ENCODE assay signal across 8 cellular contexts in the genomic region with DNA sequence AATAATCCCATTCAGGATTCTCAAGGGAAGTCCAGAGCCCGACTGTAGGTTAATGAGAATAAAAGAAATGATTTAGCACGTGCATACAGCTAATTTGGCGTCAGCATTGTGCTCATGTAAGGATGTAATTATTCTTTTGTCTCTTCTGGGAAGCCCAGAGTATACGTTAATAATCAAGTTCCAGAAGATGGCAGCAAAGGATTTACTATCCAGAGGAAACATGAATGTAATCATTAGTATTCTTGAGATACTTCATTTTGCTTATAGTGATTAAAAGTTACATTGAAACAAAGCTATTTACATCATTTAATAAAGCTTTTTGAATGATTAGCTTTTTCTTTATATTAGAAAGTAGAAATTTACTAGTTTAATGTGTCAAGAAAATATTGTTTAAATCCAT. TPM values are rescaled to one million over a fixed set of nuclear protein-coding genes. Genes with fewer than 3 reads are reported as not detected.
DNase-seq lines count a peak whose midpoint lies in the region; ATAC-seq, FAIRE-seq and TF ChIP-seq lines count a peak whose summit lies in the region.

No MANE protein-coding gene starts in this region.

- POLR2A ChIA-PET in A549 (lab: Yijun Ruan, JAX): interaction anchor here (2.1 kb wide), 1 partner anchor 550 kb away, joined by 5 read pairs; a partner anchor contains a TSS
- POLR2A ChIA-PET in T-cell (lab: Charles Lee): no interaction called here

- no peak overlapping the region for H3K4me2 ChIP-seq in A549

- H3K36me3 ChIP-seq in SK-N-MC (ENCODE audit: insufficient read depth, low read length) (no peaks in the 10 kb centered on the region), left ventricle myocardium inferior (no peaks in the 10 kb centered on the region), thyroid gland (no peaks in the 10 kb centered on the region), MG63 (no peaks in the 10 kb centered on the region)

- peak; percentile 67 to 75 for TF ChIP-seq RAD21 in A549 (conservative IDR thresholded peaks at IDR 0.05 in 1 of 2, IDR thresholded peaks at IDR 0.05 in 1 of 2)

- H3K9me3 ChIP-seq in A549 (no peaks in the 10 kb centered on the region), SK-N-MC (ENCODE audit: low read depth, low read length) (no peaks in the 10 kb centered on the region), left ventricle myocardium inferior (replicated peaks) (no peaks in the 10 kb centered on the region), thyroid gland (no peaks in the 10 kb centered on the region), MG63 (no peaks in the 10 kb centered on the region)

- H3K27ac ChIP-seq in A549 (no peak overlapping the region), SK-N-MC (no peak overlapping the region), left ventricle myocardium inferior (replicated peaks) (no peak overlapping the region), thyroid gland (no peak overlapping the region)

- TF ChIP-seq CTCF in A549 (IDR thresholded peaks at IDR 0.05) (peak; percentile 53), left ventricle myocardium inferior (IDR thresholded peaks at IDR 0.05; ENCODE audit: borderline replicate concordance) (peak; percentile 65), thyroid gland (IDR thresholded peaks at IDR 0.05) (peak in 1 of 6 experiments; percentile 8)

- H3K4me1 ChIP-seq in A549: peaks cover 13% of the 10 kb centered on the region; the same call in 1 of the 3 replicates
- H3K4me1 ChIP-seq in left ventricle myocardium inferior: no peaks in the 10 kb centered on the region
- no peaks in the 10 kb centered on the region for H3K4me1 ChIP-seq in thyroid gland

- peak; percentile 70 to 78; a peak in 3 of 6 replicates for ATAC-seq in A549
- no peak for ATAC-seq in T-cell (replicated peaks in 1 of 4)

- no peak overlapping the region for H3K9ac ChIP-seq in SK-N-MC (ENCODE audit: insufficient read length)

- H3K27me3 Mint-ChIP-seq in immature natural killer cell (ENCODE audit: low read depth in 3 of 3) (peaks cover 0 to 2% (median 2%) of the 10 kb centered on the region in 3 donors), T-cell (peaks cover 4% of the 10 kb centered on the region in 2 donors)

- no peak for FAIRE-seq in A549 (lab: Jason Lieb, UNC)

- H3K27ac Mint-ChIP-seq in immature natural killer cell: no peak overlapping the region
- no peak overlapping the region for H3K27ac Mint-ChIP-seq in T-cell

- intact Hi-C loops in left ventricle myocardium inferior (cut with micrococcal nuclease) (loop anchor here (10.0 kb wide), 1 partner anchor 381 kb away; no protein-coding TSS in a partner anchor), thyroid gland (cut with DNase I) (no loop called here)

- H3K9me3 Mint-ChIP-seq in immature natural killer cell (no peaks in the 10 kb centered on the region), T-cell (no peaks in the 10 kb centered on the region)

- CTCF ChIA-PET in A549 (lab: Yijun Ruan, JAX): interaction anchor here (0.6 to 3.6 kb wide), 9 partner anchors 11 to 551 kb away, joined by 3 to 19 read pairs (median 4); a partner anchor contains a TSS
- CTCF ChIA-PET in T-cell (lab: Charles Lee): interaction anchor here in 1 of 2 donors (1.0 kb wide), 1 partner anchor 33 kb away, joined by 3 read pairs; no protein-coding TSS in a partner anchor

- TF ChIP-seq POLR2A in A549 (IDR thresholded peaks at IDR 0.05; ENCODE audit: low read length) (no peak), thyroid gland (IDR thresholded peaks at IDR 0.05) (no peak)

- H3K4me3 ChIP-seq in A549: no peak overlapping the region
- H3K4me3 ChIP-seq in SK-N-MC: no peak overlapping the region
- no peak overlapping the region for H3K4me3 ChIP-seq in left ventricle myocardium inferior
- H3K4me3 ChIP-seq in thyroid gland (replicated peaks in 1 of 3): no peak overlapping the region
- H3K4me3 ChIP-seq in MG63: no peak overlapping the region

- peak; percentile 6 to 40 for DNase-seq in A549 (ENCODE audit: low read depth in 1 of 2, low spot score in 1 of 2)
- peak; percentile 22 for DNase-seq in HS-5 (ENCODE audit: low read depth)
- peak; percentile 39 for DNase-seq in SK-N-MC (ENCODE audit: low read depth, low spot score)
- no peak for DNase-seq in left ventricle myocardium inferior
- DNase-seq in immature natural killer cell: no peak
- no peak for DNase-seq in thyroid gland
- DNase-seq in MG63: no peak
- DNase-seq in T-cell: no peak

- TF ChIP-seq EP300 in A549 (IDR thresholded peaks at IDR 0.05): no peak

- no peaks in the 10 kb centered on the region for H3K36me3 Mint-ChIP-seq in immature natural killer cell
- H3K36me3 Mint-ChIP-seq in T-cell: no peaks in the 10 kb centered on the region

- H3K4me1 Mint-ChIP-seq in immature natural killer cell (no peaks in the 10 kb centered on the region), T-cell (no peaks in the 10 kb centered on the region)

- WGBS in A549 (ENCODE audit: missing lambda C conversion rate): 0% methylated on average over 4 of the region's 4 CpGs
- 28 to 30% methylated on average over 4 of the region's 4 CpGs for WGBS in thyroid gland, 2 donors

- H3K4me3 Mint-ChIP-seq in immature natural killer cell: no peak overlapping the region
- no peak overlapping the region for H3K4me3 Mint-ChIP-seq in T-cell

- H3K27me3 ChIP-seq in left ventricle myocardium inferior (ENCODE audit: low read depth): no peaks in the 10 kb centered on the region
- peaks cover 4% of the 10 kb centered on the region for H3K27me3 ChIP-seq in thyroid gland
- H3K27me3 ChIP-seq in MG63: no peaks in the 10 kb centered on the region

TF ChIP-seq in A549, 52 proteins besides CTCF, POLR2A, EP300 and RAD21:
- peak; percentile 35; the same call in 2 of the 3 replicates for TF ChIP-seq SMC3 (IDR thresholded peaks at IDR 0.05)
- no peak for TF ChIP-seq ESRRA (IDR thresholded peaks at IDR 0.05; ENCODE audit: borderline replicate concordance, low read length)
- TF ChIP-seq, protein P1, sequence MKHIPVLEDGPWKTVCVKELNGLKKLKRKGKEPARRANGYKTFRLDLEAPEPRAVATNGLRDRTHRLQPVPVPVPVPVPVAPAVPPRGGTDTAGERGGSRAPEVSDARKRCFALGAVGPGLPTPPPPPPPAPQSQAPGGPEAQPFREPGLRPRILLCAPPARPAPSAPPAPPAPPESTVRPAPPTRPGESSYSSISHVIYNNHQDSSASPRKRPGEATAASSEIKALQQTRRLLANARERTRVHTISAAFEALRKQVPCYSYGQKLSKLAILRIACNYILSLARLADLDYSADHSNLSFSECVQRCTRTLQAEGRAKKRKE (CRISPR knock-in tag; IDR thresholded peaks at IDR 0.05; ENCODE audit: low read depth): no peak
TF ChIP-seq in A549: peak in this region for 1.

RNA-seq across cellular contexts. Expression of a gene that starts 27.1 kb away (rescaled TPM):
- polyA plus RNA-seq in A549 (2011; rRNA removed) (11.4 and 18.1 TPM in 2 replicates), A549 (2017; fragmentation: RNase III; extraction: RNeasy Plus Mini Kit Qiagen cat#74134 plus additional on column Dnase treatment) (8.2 to 8.8 TPM (median 8.7 TPM) in 3 replicates), immature natural killer cell (1 to 10 TPM in 2 of 3 donors, not detected in 1; 2.1 to 3.3 TPM)
- 1.6 and 1.7 TPM in 2 replicates for polyA plus RNA-seq in A549 (2012; cell fraction: cytosol; rRNA removed)
- polyA plus RNA-seq in A549 (2012; cell fraction: nucleus; rRNA removed): 1.8 and 2.2 TPM in 2 replicates
- polyA minus RNA-seq in A549 (2011; rRNA and poly(A)+ RNA removed): 2.9 and 3.6 TPM in 2 replicates
- total RNA-seq in left ventricle myocardium inferior (6.6 TPM), thyroid gland (10 to 100 TPM; 12.1 to 32.0 (median 25.0) TPM), T-cell (10 to 100 TPM in 2 of 5 donors, 1 to 10 TPM in 3; 5.1 to 17.3 (median 6.6) TPM)
- total RNA-seq in MG63 (2014; rRNA removed; shearing (Covaris generic); ENCODE audit: low replicate concordance): 3.8 and 4.3 TPM in 2 replicates

Comparison
In these comparisons a context has a peak if more than half of its experiments do, and no peak if none do; other contexts are left out.
1. ATAC-seq: peak in A549 (2 of 2); none in T-cell (0 of 4).
2. DNase-seq: peak in A549 (2 of 2), HS-5 (single experiment) and SK-N-MC (single experiment); none in left ventricle myocardium inferior (single experiment), immature natural killer cell (0 of 3), thyroid gland (0 of 2), MG63 (single experiment) and T-cell (0 of 34).